29 cellular contexts compared by ENCODE assay signal in the genomic region with DNA sequence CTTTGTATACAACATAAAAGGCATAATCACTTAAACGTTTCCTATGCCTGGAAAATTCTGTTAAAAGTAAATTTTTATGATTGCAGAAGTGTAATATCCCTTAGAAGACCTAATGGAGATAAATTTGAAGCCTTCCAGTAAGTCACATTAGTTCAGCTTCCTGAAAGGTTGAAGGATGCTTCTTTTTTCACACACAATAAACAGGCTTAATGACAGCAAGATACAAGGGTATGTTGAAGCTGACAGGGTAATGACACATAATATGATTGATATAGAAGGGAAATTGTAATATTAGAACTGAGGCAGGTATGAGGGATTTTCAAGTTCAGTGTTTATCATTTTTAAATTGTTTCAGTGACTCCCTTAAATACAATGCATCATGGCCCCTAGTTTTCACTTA.
DNase-seq lines count a peak whose midpoint lies in the region; ATAC-seq and TF ChIP-seq lines count a peak whose summit lies in the region.
"Had no signal": no experiment of that assay in that cellular context is flagged by ENCODE, and none has a peak within 500 bp of the region (broad histone marks: within the 10 kb centered on the region; RNA-seq: fewer than 3 reads in every experiment).

No MANE protein-coding gene starts in this region.

- peak; percentile 18 for TF ChIP-seq RAD21 in neural cell (conservative IDR thresholded peaks at IDR 0.05)

- no peak overlapping the region for H3K9ac ChIP-seq in neural cell (ENCODE audit: low read length)
- H3K9ac ChIP-seq: BLaER1; BLaER1 treated with 17β-estradiol and CSF1 and Interleukin-3, amounts not matched to agents 10 nM and 100 nM had no signal

- no peaks in the 10 kb centered on the region for H3K27me3 ChIP-seq in neural cell (ENCODE audit: insufficient read depth, low read depth, low read length)
- H3K27me3 ChIP-seq: BE2C; BLaER1; BLaER1 treated with 17β-estradiol and CSF1 and Interleukin-3, amounts not matched to agents 10 nM and 100 nM had no signal

- TF ChIP-seq CTCF in neural cell (IDR thresholded peaks at IDR 0.05; ENCODE audit: poor library complexity, severe bottlenecking), result no peak

- no peaks in the 10 kb centered on the region for H3K9me3 ChIP-seq in neural cell (ENCODE audit: low read length)
- H3K9me3 ChIP-seq: A549; BE2C; BLaER1; BLaER1 treated with 17β-estradiol and CSF1 and Interleukin-3, amounts not matched to agents 10 nM and 100 nM; Caco-2 had no signal

- no peak overlapping the region for H3K4me2 ChIP-seq in neural cell (ENCODE audit: low read length)
- H3K4me2 ChIP-seq: A549; BLaER1; BLaER1 treated with 17β-estradiol and CSF1 and Interleukin-3, amounts not matched to agents 10 nM and 100 nM had no signal

- H3F3A ChIP-seq in neural cell (ENCODE audit: insufficient read depth, low read length, poor library complexity, severe bottlenecking), result no peaks in the 10 kb centered on the region

- H3K27ac ChIP-seq in neural cell (ENCODE audit: low read length), result peak overlapping the region; percentile 9
- H3K27ac ChIP-seq: 22Rv1; A549; BLaER1; BLaER1 treated with 17β-estradiol and CSF1 and Interleukin-3, amounts not matched to agents 10 nM and 100 nM; C4-2B had no signal

- DNase-seq in NCI-H2227 (lab: John Stamatoyannopoulos, UW; ENCODE audit: unreplicated experiment) (peak; percentile 18), NCI-H2227 treated with DMSO at 0.1 percent for 48 hours (lab: John Stamatoyannopoulos, UW) (no peak)
- DNase-seq: 8988T; ACHN; AML-193; BE2C; C1 segment of cervical spinal cord; Caco-2; Calu3; CD4-positive, alpha-beta memory T cell; CD4-positive, alpha-beta T cell; CD4-positive, CD25-positive, alpha-beta regulatory T cell; CD8-positive, alpha-beta memory T cell; CD8-positive, alpha-beta T cell; COR-L47; DMS 273 treated with DMSO at 0.1 percent for 48 hours; DMS153; DMS53; DMS79; DMS79 treated with DMSO at 0.1 percent for 48 hours; DND-41; EL had no signal

- ATAC-seq in HG03432 (IDR thresholded peaks at IDR 0.05; ENCODE audit: unreplicated experiment), result no peak
- ATAC-seq: A549; CD8-positive, alpha-beta T cell had no signal

- H4K20me1 ChIP-seq in neural cell (ENCODE audit: insufficient read depth), result no peaks in the 10 kb centered on the region
- H4K20me1 ChIP-seq: BLaER1; BLaER1 treated with 17β-estradiol and CSF1 and Interleukin-3, amounts not matched to agents 10 nM and 100 nM had no signal

- H2AFZ ChIP-seq in neural cell (ENCODE audit: low read depth, low read length), result no peak overlapping the region

- H3K36me3 ChIP-seq in neural cell (ENCODE audit: insufficient read depth, low read length), result no peaks in the 10 kb centered on the region
- H3K36me3 ChIP-seq: BE2C; BLaER1; BLaER1 treated with 17β-estradiol and CSF1 and Interleukin-3, amounts not matched to agents 10 nM and 100 nM had no signal

- peak; percentile 98 for TF ChIP-seq EP300 in neural cell (conservative IDR thresholded peaks at IDR 0.05; ENCODE audit: poor library complexity, severe bottlenecking)

- no peaks in the 10 kb centered on the region for H3K9me2 ChIP-seq in neural cell (ENCODE audit: insufficient read depth, low read length)

- no peaks in the 10 kb centered on the region for H3K79me2 ChIP-seq in neural cell (replicated peaks; ENCODE audit: insufficient read depth, low read length)

- no peak overlapping the region for H3K4me3 ChIP-seq in neural cell (ENCODE audit: low read length)
- H3K4me3 ChIP-seq: A549; BLaER1; BLaER1 treated with 17β-estradiol and CSF1 and Interleukin-3, amounts not matched to agents 10 nM and 100 nM had no signal

TF ChIP-seq in neural cell, 6 proteins besides CTCF, POLR2A, EP300 and RAD21:
- TF ChIP-seq EZH2 (IDR thresholded peaks at IDR 0.05; ENCODE audit: borderline replicate concordance, insufficient read depth, low read length, poor library complexity, severe bottlenecking) (no peak), POLR2AphosphoS5 (IDR thresholded peaks at IDR 0.05) (peak; percentile 96), TAF1 (IDR thresholded peaks at IDR 0.05; ENCODE audit: low read depth) (no peak), SMC3 (conservative IDR thresholded peaks at IDR 0.05; ENCODE audit: poor library complexity) (peak; percentile 9), MXI1 (conservative IDR thresholded peaks at IDR 0.05; ENCODE audit: poor library complexity, severe bottlenecking) (no peak)
- TF ChIP-seq, protein P1, sequence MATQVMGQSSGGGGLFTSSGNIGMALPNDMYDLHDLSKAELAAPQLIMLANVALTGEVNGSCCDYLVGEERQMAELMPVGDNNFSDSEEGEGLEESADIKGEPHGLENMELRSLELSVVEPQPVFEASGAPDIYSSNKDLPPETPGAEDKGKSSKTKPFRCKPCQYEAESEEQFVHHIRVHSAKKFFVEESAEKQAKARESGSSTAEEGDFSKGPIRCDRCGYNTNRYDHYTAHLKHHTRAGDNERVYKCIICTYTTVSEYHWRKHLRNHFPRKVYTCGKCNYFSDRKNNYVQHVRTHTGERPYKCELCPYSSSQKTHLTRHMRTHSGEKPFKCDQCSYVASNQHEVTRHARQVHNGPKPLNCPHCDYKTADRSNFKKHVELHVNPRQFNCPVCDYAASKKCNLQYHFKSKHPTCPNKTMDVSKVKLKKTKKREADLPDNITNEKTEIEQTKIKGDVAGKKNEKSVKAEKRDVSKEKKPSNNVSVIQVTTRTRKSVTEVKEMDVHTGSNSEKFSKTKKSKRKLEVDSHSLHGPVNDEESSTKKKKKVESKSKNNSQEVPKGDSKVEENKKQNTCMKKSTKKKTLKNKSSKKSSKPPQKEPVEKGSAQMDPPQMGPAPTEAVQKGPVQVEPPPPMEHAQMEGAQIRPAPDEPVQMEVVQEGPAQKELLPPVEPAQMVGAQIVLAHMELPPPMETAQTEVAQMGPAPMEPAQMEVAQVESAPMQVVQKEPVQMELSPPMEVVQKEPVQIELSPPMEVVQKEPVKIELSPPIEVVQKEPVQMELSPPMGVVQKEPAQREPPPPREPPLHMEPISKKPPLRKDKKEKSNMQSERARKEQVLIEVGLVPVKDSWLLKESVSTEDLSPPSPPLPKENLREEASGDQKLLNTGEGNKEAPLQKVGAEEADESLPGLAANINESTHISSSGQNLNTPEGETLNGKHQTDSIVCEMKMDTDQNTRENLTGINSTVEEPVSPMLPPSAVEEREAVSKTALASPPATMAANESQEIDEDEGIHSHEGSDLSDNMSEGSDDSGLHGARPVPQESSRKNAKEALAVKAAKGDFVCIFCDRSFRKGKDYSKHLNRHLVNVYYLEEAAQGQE (IDR thresholded peaks at IDR 0.05; ENCODE audit: borderline replicate concordance), result peak; percentile 93
